ENCODE assay signal across 1 cellular context in the genomic region with DNA sequence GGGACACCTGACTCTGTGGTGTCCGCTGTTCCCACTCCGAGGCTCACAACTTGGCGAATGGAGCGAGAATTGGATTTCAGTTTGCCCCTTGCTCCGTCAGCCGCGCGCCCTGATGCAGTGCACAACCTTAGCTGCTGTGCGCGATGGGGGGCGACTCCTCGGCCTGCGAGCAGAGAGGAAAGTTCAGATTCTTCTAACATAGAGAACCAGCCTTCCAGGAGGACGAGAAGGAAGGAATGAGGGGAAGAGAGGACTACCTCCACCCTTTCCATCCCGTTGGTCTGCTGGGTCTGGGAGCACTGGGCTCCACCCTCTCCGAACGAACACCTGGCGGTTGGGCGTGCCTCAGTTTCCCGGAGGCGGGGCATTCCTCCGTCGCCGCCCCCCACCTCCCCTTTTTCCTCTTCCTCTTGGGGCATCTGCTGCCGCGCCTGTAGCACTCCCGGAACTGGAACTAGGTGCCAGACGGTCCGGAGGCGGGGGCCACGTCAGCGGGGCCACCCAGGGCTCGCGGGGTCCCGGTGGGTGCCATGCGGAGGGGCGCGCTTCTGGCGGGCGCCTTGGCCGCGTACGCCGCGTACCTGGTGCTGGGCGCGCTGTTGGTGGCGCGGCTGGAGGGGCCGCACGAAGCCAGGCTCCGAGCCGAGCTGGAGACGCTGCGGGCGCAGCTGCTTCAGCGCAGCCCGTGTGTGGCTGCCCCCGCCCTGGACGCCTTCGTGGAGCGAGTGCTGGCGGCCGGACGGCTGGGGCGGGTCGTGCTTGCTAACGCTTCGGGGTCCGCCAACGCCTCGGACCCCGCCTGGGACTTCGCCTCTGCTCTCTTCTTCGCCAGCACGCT.
TF ChIP-seq lines count a peak whose summit lies in the region.

A gene (plus strand): TSS at position 425 of the 838 bp plus-strand sequence. CDS start 106 bp downstream, at position 531.

TF ChIP-seq in WTC11, 78 proteins besides CTCF, POLR2A, EP300 and RAD21 (continued from another document):
- TF ChIP-seq, protein P1, sequence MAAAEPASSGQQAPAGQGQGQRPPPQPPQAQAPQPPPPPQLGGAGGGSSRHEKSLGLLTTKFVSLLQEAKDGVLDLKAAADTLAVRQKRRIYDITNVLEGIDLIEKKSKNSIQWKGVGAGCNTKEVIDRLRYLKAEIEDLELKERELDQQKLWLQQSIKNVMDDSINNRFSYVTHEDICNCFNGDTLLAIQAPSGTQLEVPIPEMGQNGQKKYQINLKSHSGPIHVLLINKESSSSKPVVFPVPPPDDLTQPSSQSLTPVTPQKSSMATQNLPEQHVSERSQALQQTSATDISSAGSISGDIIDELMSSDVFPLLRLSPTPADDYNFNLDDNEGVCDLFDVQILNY (CRISPR knock-in tag; IDR thresholded peaks at IDR 0.05): 0 out of 2 replicates have a peak, but pooled peaks have one; percentile 19
- TF ChIP-seq GABPB1 (CRISPR knock-in tag; IDR thresholded peaks at IDR 0.05): no peak
- TF ChIP-seq, protein P2, sequence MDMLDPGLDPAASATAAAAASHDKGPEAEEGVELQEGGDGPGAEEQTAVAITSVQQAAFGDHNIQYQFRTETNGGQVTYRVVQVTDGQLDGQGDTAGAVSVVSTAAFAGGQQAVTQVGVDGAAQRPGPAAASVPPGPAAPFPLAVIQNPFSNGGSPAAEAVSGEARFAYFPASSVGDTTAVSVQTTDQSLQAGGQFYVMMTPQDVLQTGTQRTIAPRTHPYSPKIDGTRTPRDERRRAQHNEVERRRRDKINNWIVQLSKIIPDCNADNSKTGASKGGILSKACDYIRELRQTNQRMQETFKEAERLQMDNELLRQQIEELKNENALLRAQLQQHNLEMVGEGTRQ (CRISPR knock-in tag; IDR thresholded peaks at IDR 0.05): no peak
- TF ChIP-seq, protein P3, sequence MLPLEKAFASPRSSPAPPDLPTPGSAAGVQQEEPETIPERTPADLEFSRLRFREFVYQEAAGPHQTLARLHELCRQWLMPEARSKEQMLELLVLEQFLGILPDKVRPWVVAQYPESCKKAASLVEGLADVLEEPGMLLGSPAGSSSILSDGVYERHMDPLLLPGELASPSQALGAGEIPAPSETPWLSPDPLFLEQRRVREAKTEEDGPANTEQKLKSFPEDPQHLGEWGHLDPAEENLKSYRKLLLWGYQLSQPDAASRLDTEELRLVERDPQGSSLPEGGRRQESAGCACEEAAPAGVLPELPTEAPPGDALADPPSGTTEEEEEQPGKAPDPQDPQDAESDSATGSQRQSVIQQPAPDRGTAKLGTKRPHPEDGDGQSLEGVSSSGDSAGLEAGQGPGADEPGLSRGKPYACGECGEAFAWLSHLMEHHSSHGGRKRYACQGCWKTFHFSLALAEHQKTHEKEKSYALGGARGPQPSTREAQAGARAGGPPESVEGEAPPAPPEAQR (CRISPR knock-in tag; IDR thresholded peaks at IDR 0.05): no peak
- TF ChIP-seq GRHL2 (CRISPR knock-in tag; IDR thresholded peaks at IDR 0.05; ENCODE audit: insufficient replicate concordance, severe bottlenecking): no peak
